Comparison of ENCODE assay signal across 23 cellular contexts in genomic region chr12:82757059-82757458, GRCh38.
DNase-seq lines count a peak whose midpoint lies in the region; ATAC-seq and TF ChIP-seq lines count a peak whose summit lies in the region.
"Had no signal": no experiment of that assay in that cellular context is flagged by ENCODE, and none has a peak within 500 bp of the region (broad histone marks: within the 10 kb centered on the region; RNA-seq: fewer than 3 reads in every experiment).

No MANE protein-coding gene starts in this region.

- H3K4me3 ChIP-seq in left ventricle myocardium inferior (no peak overlapping the region), fibroblast of villous mesenchyme (ENCODE audit: low read depth, low read length) (no peak overlapping the region), upper lobe of right lung (no peak overlapping the region)
- H3K4me3 ChIP-seq: BLaER1 treated with 17β-estradiol and CSF1 and Interleukin-3, amounts not matched to agents 10 nM and 100 nM; lung; stomach; transverse colon had no signal

- POLR2A ChIA-PET in GM10248 (lab: Yijun Ruan, JAX) = no interaction called here

- H3K9me3 ChIP-seq in left ventricle myocardium inferior (replicated peaks) (no peaks in the 10 kb centered on the region), upper lobe of right lung (no peaks in the 10 kb centered on the region)
- H3K9me3 ChIP-seq: BLaER1 treated with 17β-estradiol and CSF1 and Interleukin-3, amounts not matched to agents 10 nM and 100 nM; Caco-2; stomach; transverse colon had no signal

- no peak for DNase-seq in Right ventricle myocardium inferior (ENCODE audit: missing footprints)
- no peak for DNase-seq in left ventricle myocardium inferior
- peak; percentile 17 for DNase-seq in astrocyte of the hippocampus (ENCODE audit: low read depth, low spot score)
- peak; percentile 24 for DNase-seq in fibroblast of villous mesenchyme (ENCODE audit: low read depth)
- DNase-seq in upper lobe of right lung = no peak
- no peak for DNase-seq in GM10248 (ENCODE audit: extremely low spot score)
- no peak for DNase-seq in NCI-H2196 (lab: John Stamatoyannopoulos, UW; ENCODE audit: unreplicated experiment)
- no peak for DNase-seq in midbrain (lab: John Stamatoyannopoulos, UW)
- DNase-seq: activated CD4-positive, CD25-positive, alpha-beta regulatory T cell treated with anti-CD3 and anti-CD28 coated beads, Interleukin-2, amount 50 U/mL, for 72 hours; activated naive CD4-positive, alpha-beta T cell; activated T-cell treated with anti-CD3 and anti-CD28 coated beads, Interleukin-2, amount 50 U/mL, for 1 hour; Caco-2; central memory CD4-positive, alpha-beta T cell; DND-41; NCI-H187; NCI-H226; NCI-H774; stomach; T-helper 9 cell; transverse colon had no signal

- H3K36me3 ChIP-seq in left ventricle myocardium inferior (no peaks in the 10 kb centered on the region), upper lobe of right lung (no peaks in the 10 kb centered on the region)
- H3K36me3 ChIP-seq: BLaER1 treated with 17β-estradiol and CSF1 and Interleukin-3, amounts not matched to agents 10 nM and 100 nM; stomach; transverse colon had no signal

- CTCF ChIA-PET in GM10248 (lab: Yijun Ruan, JAX) = no interaction called here

- H3K27ac ChIP-seq in left ventricle myocardium inferior (replicated peaks) (no peak overlapping the region), upper lobe of right lung (no peak overlapping the region)
- H3K27ac ChIP-seq: BLaER1 treated with 17β-estradiol and CSF1 and Interleukin-3, amounts not matched to agents 10 nM and 100 nM; stomach; transverse colon had no signal

- TF ChIP-seq CTCF in left ventricle myocardium inferior (IDR thresholded peaks at IDR 0.05; ENCODE audit: borderline replicate concordance) (no peak), fibroblast of villous mesenchyme (IDR thresholded peaks at IDR 0.05; ENCODE audit: insufficient read depth, low read depth, low read length) (no peak), upper lobe of right lung (IDR thresholded peaks at IDR 0.05) (no peak), GM10248 (IDR thresholded peaks at IDR 0.05; ENCODE audit: control extremely low read depth, extremely low read depth, low read depth, missing control alignments) (no peak)

- intact Hi-C loops in Right ventricle myocardium inferior (cut with DNase I) = no loop called here
- intact Hi-C loops in left ventricle myocardium inferior (cut with micrococcal nuclease) = no loop called here
- intact Hi-C loops in upper lobe of right lung (cut with DNase I) = no loop called here

- peaks cover 19% of the 10 kb centered on the region for H3K4me1 ChIP-seq in left ventricle myocardium inferior
- peaks cover 10% of the 10 kb centered on the region for H3K4me1 ChIP-seq in upper lobe of right lung
- H3K4me1 ChIP-seq: BLaER1 treated with 17β-estradiol and CSF1 and Interleukin-3, amounts not matched to agents 10 nM and 100 nM; Caco-2 had no signal

- ATAC-seq in Right ventricle myocardium inferior (peak; percentile 54), upper lobe of right lung (peak; percentile 46)
- ATAC-seq: esophagus mucosa had no signal

- H3K27me3 ChIP-seq in left ventricle myocardium inferior (ENCODE audit: low read depth) (no peaks in the 10 kb centered on the region), upper lobe of right lung (no peaks in the 10 kb centered on the region)
- H3K27me3 ChIP-seq: BLaER1 treated with 17β-estradiol and CSF1 and Interleukin-3, amounts not matched to agents 10 nM and 100 nM; stomach; transverse colon had no signal

Comparison
In these comparisons a context has a peak if more than half of its experiments do, and no peak if none do; other contexts are left out.
1. DNase-seq: peak in astrocyte of the hippocampus (single experiment) and fibroblast of villous mesenchyme (single experiment); none in Right ventricle myocardium inferior (single experiment), left ventricle myocardium inferior (single experiment), upper lobe of right lung (single experiment), GM10248 (single experiment), NCI-H2196 (single experiment) and midbrain (single experiment).